8 cellular contexts compared by ENCODE assay signal in genomic region chr19:23116802-23117571, GRCh38. TPM values are rescaled to one million over a fixed set of nuclear protein-coding genes. Genes with fewer than 3 reads are reported as not detected.
A peak's percentile ranks its signal among the peaks of the same experiment; 100 is the strongest.
DNase-seq lines count a peak whose midpoint lies in the region; ATAC-seq and TF ChIP-seq lines count a peak whose summit lies in the region.

Gene ZNF730 (plus strand): TSS chr19:23117025. CDS start chr19:23117174, 149 bp downstream.

- intact Hi-C loops in heart left ventricle (cut with DNase I) (no loop called here), transverse colon (cut with DNase I; ENCODE audit: low total_unique reads) (no loop called here)

- no peaks in the 10 kb centered on the region for H3K79me2 ChIP-seq in parathyroid adenoma

- H3K27ac Mint-ChIP-seq in activated naive CD4-positive, alpha-beta T cell treated with anti-CD3 and anti-CD28 coated beads, Interleukin-2, amount 50 U/mL, for 72 hours = no peak within 1 kb of the TSS

- H3K9ac ChIP-seq in parathyroid adenoma = no peak within 1 kb of the TSS

- in situ Hi-C loops in transverse colon (cut with MboI; ENCODE audit: low pct_ligation_motif_present in 1 of 4, low pct_unique_long_range_greater_than_20kb in 1 of 4, low sequenced_read_pairs in 3 of 4) = no loop called here

- H3K9me3 Mint-ChIP-seq in activated naive CD4-positive, alpha-beta T cell treated with anti-CD3 and anti-CD28 coated beads, Interleukin-2, amount 50 U/mL, for 72 hours = peaks cover 6 to 15% of the 10 kb centered on the region in 2 donors

- TF ChIP-seq CTCF in heart left ventricle (IDR thresholded peaks at IDR 0.05) (no peak), parathyroid adenoma (IDR thresholded peaks at IDR 0.05) (no peak), transverse colon (IDR thresholded peaks at IDR 0.05) (no peak)

- no peak within 1 kb of the TSS for H3K27ac ChIP-seq in heart left ventricle
- H3K27ac ChIP-seq in parathyroid adenoma = no peak within 1 kb of the TSS
- H3K27ac ChIP-seq in transverse colon = peak within 1 kb of the TSS in 1 of 4 donors; percentile 17

- H3K4me1 ChIP-seq in heart left ventricle (peaks cover 0 to 9% (median 5%) of the 10 kb centered on the region in 12 donors), parathyroid adenoma (no peaks in the 10 kb centered on the region), transverse colon (peaks cover 0 to 8% (median 2%) of the 10 kb centered on the region in 4 donors)

- WGBS in heart left ventricle, 4 donors = 0 to 1% (median 1%) methylated on average over 17 to 44 of the region's 44 CpGs
- WGBS in transverse colon (ENCODE audit: low coverage in 1 of 2), 2 donors = 4 to 6% methylated on average over 4 to 34 of the region's 44 CpGs

- TF ChIP-seq POLR2A in heart left ventricle (IDR thresholded peaks at IDR 0.05) (no peak), transverse colon (IDR thresholded peaks at IDR 0.05) (no peak)

- H3K36me3 Mint-ChIP-seq in activated naive CD4-positive, alpha-beta T cell treated with anti-CD3 and anti-CD28 coated beads, Interleukin-2, amount 50 U/mL, for 72 hours = peaks cover 14 to 33% of the 10 kb centered on the region in 2 donors

- ATAC-seq in GM18508 (IDR thresholded peaks at IDR 0.05; ENCODE audit: insufficient read depth, unreplicated experiment) (peak; percentile 84), HG03280 (IDR thresholded peaks at IDR 0.05; ENCODE audit: unreplicated experiment) (peak; percentile 78), heart left ventricle (peak; percentile 94 to 97 (median 96)), HG03469 (IDR thresholded peaks at IDR 0.05; ENCODE audit: unreplicated experiment) (no peak)
- peak; percentile 73 to 99 for ATAC-seq in activated naive CD4-positive, alpha-beta T cell treated with anti-CD3 and anti-CD28 coated beads, Interleukin-2, amount 50 U/mL, for 72 hours

- H3K36me3 ChIP-seq in heart left ventricle (no peaks in the 10 kb centered on the region), parathyroid adenoma (ENCODE audit: control insufficient read depth, insufficient read depth, low read length) (no peaks in the 10 kb centered on the region), transverse colon (no peaks in the 10 kb centered on the region)

- peak within 1 kb of the TSS; percentile 77 for H3K4me2 ChIP-seq in parathyroid adenoma (ENCODE audit: low read length)

- H2AFZ ChIP-seq in parathyroid adenoma = peak within 1 kb of the TSS; percentile 71

- DNase-seq in OCI-M1 (lab: John Stamatoyannopoulos, UW) (peak; percentile 94), heart left ventricle (peak; percentile 38 to 90 (median 64)), transverse colon (peak; percentile 14)
- DNase-seq in activated naive CD4-positive, alpha-beta T cell treated with anti-CD3 and anti-CD28 coated beads, Interleukin-2, amount 50 U/mL, for 72 hours (ENCODE audit: low spot score in 2 of 2) = peak; percentile 27 to 72

- peaks cover 0 to 10% (median 0%) of the 10 kb centered on the region in 9 donors for H3K27me3 ChIP-seq in heart left ventricle
- no peaks in the 10 kb centered on the region for H3K27me3 ChIP-seq in parathyroid adenoma (ENCODE audit: control insufficient read depth, insufficient read depth, low read length)
- H3K27me3 ChIP-seq in transverse colon = no peaks in the 10 kb centered on the region

- H3K4me3 ChIP-seq in heart left ventricle = peak within 1 kb of the TSS; percentile 34 to 72 (median 60)
- H3K4me3 ChIP-seq in parathyroid adenoma (ENCODE audit: low read depth, low read length) = peak within 1 kb of the TSS; percentile 47
- H3K4me3 ChIP-seq in transverse colon = peak within 1 kb of the TSS; percentile 25 to 60 (median 48)

- TF ChIP-seq EP300 in transverse colon (IDR thresholded peaks at IDR 0.05; ENCODE audit: low read depth) = no peak

- H3K9me3 ChIP-seq in heart left ventricle (no peaks in the 10 kb centered on the region), parathyroid adenoma (ENCODE audit: control insufficient read depth, low read length) (no peaks in the 10 kb centered on the region), transverse colon (no peaks in the 10 kb centered on the region)

RNA-seq across cellular contexts. Expression of gene ZNF730, which starts in this region (rescaled TPM):
- under 1 TPM; 0.27 to 0.82 TPM for total RNA-seq in activated naive CD4-positive, alpha-beta T cell treated with anti-CD3 and anti-CD28 coated beads, Interleukin-2, amount 50 U/mL, for 72 hours
- under 1 TPM in 4 of 9 donors, not detected in 5; 0.16 to 0.40 (median 0.22) TPM for total RNA-seq in heart left ventricle
- not detected for polyA plus RNA-seq in heart left ventricle
- total RNA-seq in transverse colon = under 1 TPM in 3 of 4 donors, not detected in 1; 0.32 to 0.96 (median 0.75) TPM

Comparison
In these comparisons a context has a peak if more than half of its experiments do, and no peak if none do; other contexts are left out.
1. Peak in DNase-seq and ATAC-seq in activated naive CD4-positive, alpha-beta T cell treated with anti-CD3 and anti-CD28 coated beads, Interleukin-2, amount 50 U/mL, for 72 hours; RNA of the gene not detected or under 1 TPM.
2. Peak in DNase-seq, ATAC-seq and H3K4me3 ChIP-seq in heart left ventricle; RNA of the gene not detected or under 1 TPM.
3. Peak in DNase-seq and H3K4me3 ChIP-seq in transverse colon; RNA of the gene not detected or under 1 TPM.
4. DNase-seq: peak in every context shown above with its lines; median percentile 94 in OCI-M1; 64 in heart left ventricle; 50 in activated naive CD4-positive, alpha-beta T cell treated with anti-CD3 and anti-CD28 coated beads, Interleukin-2, amount 50 U/mL, for 72 hours; 14 in transverse colon.